ENCODE assay signal across 19 cellular contexts in genomic region chr7:95113590-95113989, GRCh38.
DNase-seq lines count a peak whose midpoint lies in the region; ATAC-seq lines count a peak whose summit lies in the region.
"Had no signal": no experiment of that assay in that cellular context is flagged by ENCODE, and none has a peak within 500 bp of the region (broad histone marks: within the 10 kb centered on the region; RNA-seq: fewer than 3 reads in every experiment).

No MANE protein-coding gene starts in this region.

- POLR2A ChIA-PET in T-cell (lab: Charles Lee) = no interaction called here

- H3K27me3 Mint-ChIP-seq in activated T-helper 17 cell treated with anti-CD3 and anti-CD28 coated beads, Interleukin-2, amount 50 U/mL, for 72 hours = peaks cover 4% of the 10 kb centered on the region
- no peaks in the 10 kb centered on the region for H3K27me3 Mint-ChIP-seq in T-cell

- no peak overlapping the region for H3K4me3 Mint-ChIP-seq in activated T-helper 17 cell treated with anti-CD3 and anti-CD28 coated beads, Interleukin-2, amount 50 U/mL, for 72 hours
- H3K4me3 Mint-ChIP-seq in T-cell = no peak overlapping the region
- H3K4me3 Mint-ChIP-seq: B cell; CD4-positive, alpha-beta T cell; CD8-positive, alpha-beta T cell had no signal

- CTCF ChIA-PET in T-cell (lab: Charles Lee) = no interaction called here

- DNase-seq in COLO829 (ENCODE audit: low spot score) = peak; percentile 66
- peak; percentile 26 for DNase-seq in SK-MEL-5 (ENCODE audit: low read depth, low spot score)
- no peak for DNase-seq in T-cell
- no peak for DNase-seq in T-helper 2 cell
- DNase-seq: 8988T; AML-193; CD4-positive, alpha-beta T cell; CD8-positive, alpha-beta T cell; COR-L47; DMS 273 treated with DMSO at 0.1 percent for 48 hours; DMS153; DMS53; DMS79; DND-41; EL; GDM1 had no signal

- H3K27ac Mint-ChIP-seq in activated T-helper 17 cell treated with anti-CD3 and anti-CD28 coated beads, Interleukin-2, amount 50 U/mL, for 72 hours = no peak overlapping the region
- no peak overlapping the region for H3K27ac Mint-ChIP-seq in T-cell
- H3K27ac Mint-ChIP-seq: B cell; CD4-positive, alpha-beta T cell; CD8-positive, alpha-beta T cell had no signal

- ATAC-seq in activated T-helper 17 cell treated with anti-CD3 and anti-CD28 coated beads, Interleukin-2, amount 50 U/mL, for 72 hours (replicated peaks) = no peak
- no peak for ATAC-seq in T-cell (replicated peaks in 1 of 4)
- ATAC-seq: CD8-positive, alpha-beta T cell; GM12878 had no signal

- no peaks in the 10 kb centered on the region for H3K9me3 Mint-ChIP-seq in activated T-helper 17 cell treated with anti-CD3 and anti-CD28 coated beads, Interleukin-2, amount 50 U/mL, for 72 hours
- no peaks in the 10 kb centered on the region for H3K9me3 Mint-ChIP-seq in T-cell
- H3K9me3 Mint-ChIP-seq: CD4-positive, alpha-beta T cell; CD8-positive, alpha-beta T cell had no signal

- no peaks in the 10 kb centered on the region for H3K4me1 Mint-ChIP-seq in activated T-helper 17 cell treated with anti-CD3 and anti-CD28 coated beads, Interleukin-2, amount 50 U/mL, for 72 hours
- H3K4me1 Mint-ChIP-seq in T-cell = no peaks in the 10 kb centered on the region
- H3K4me1 Mint-ChIP-seq: B cell had no signal

- H3K36me3 Mint-ChIP-seq in activated T-helper 17 cell treated with anti-CD3 and anti-CD28 coated beads, Interleukin-2, amount 50 U/mL, for 72 hours (ENCODE audit: low read depth) = no peaks in the 10 kb centered on the region
- no peaks in the 10 kb centered on the region for H3K36me3 Mint-ChIP-seq in T-cell
- H3K36me3 Mint-ChIP-seq: CD8-positive, alpha-beta T cell had no signal

- in situ Hi-C loops in SK-MEL-5 (cut with HindIII; ENCODE audit: low pct_unique_long_range_greater_than_20kb, low sequenced_read_pairs) = no loop called here

Comparison
In these comparisons a context has a peak if more than half of its experiments do, and no peak if none do; other contexts are left out.
1. DNase-seq: peak in COLO829 (single experiment) and SK-MEL-5 (single experiment); none in T-cell (0 of 34) and T-helper 2 cell (0 of 5).